35 cellular contexts compared by ENCODE assay signal in genomic region chr20:5413394-5413793, GRCh38.
A peak's percentile ranks its signal among the peaks of the same experiment; 100 is the strongest.
DNase-seq lines count a peak whose midpoint lies in the region; ATAC-seq, FAIRE-seq and TF ChIP-seq lines count a peak whose summit lies in the region.
"Had no signal": no experiment of that assay in that cellular context is flagged by ENCODE, and none has a peak within 500 bp of the region (broad histone marks: within the 10 kb centered on the region; RNA-seq: fewer than 3 reads in every experiment).

No MANE protein-coding gene starts in this region.

- intact Hi-C loops in K562 (cut with micrococcal nuclease): no loop called here
- intact Hi-C loops in esophagus muscularis mucosa (cut with DNase I): no loop called here
- intact Hi-C loops in natural killer cell (cut with micrococcal nuclease): no loop called here
- intact Hi-C loops in PC-3 (cut with micrococcal nuclease): no loop called here

- WGBS in K562 (ENCODE audit: insufficient coverage, low coverage, missing lambda C conversion rate): 0% methylated on average over 3 of the region's 3 CpGs
- 97% methylated on average over 3 of the region's 3 CpGs for WGBS in esophagus muscularis mucosa

- no peak overlapping the region for H3K4me3 Mint-ChIP-seq in natural killer cell
- H3K4me3 Mint-ChIP-seq: B cell; CD14-positive monocyte; CD4-positive, alpha-beta memory T cell; CD4-positive, alpha-beta T cell; CD4-positive, CD25-positive, alpha-beta regulatory T cell; CD8-positive, alpha-beta memory T cell; CD8-positive, alpha-beta T cell had no signal

- H3K79me2 ChIP-seq in K562 (ENCODE audit: control insufficient read depth, insufficient read depth, low read length) (no peaks in the 10 kb centered on the region), PC-3 (ENCODE audit: low read length) (no peaks in the 10 kb centered on the region)

- H3K4me2 ChIP-seq in K562 (ENCODE audit: insufficient read depth, low read length) (no peak overlapping the region), PC-3 (ENCODE audit: low read length) (no peak overlapping the region)
- H3K4me2 ChIP-seq: A549; BLaER1; BLaER1 treated with 17β-estradiol and CSF1 and Interleukin-3, amounts not matched to agents 10 nM and 100 nM had no signal

- in situ Hi-C loops in K562 (cut with MboI): no loop called here

- BruUV-seq in K562 (replicated peaks; lab: Mats Ljungman, UMichigan): no TSS peak
- BruUV-seq in PC-3 (replicated peaks; lab: Mats Ljungman, UMichigan): no TSS peak

- no peaks in the 10 kb centered on the region for H3K9me3 Mint-ChIP-seq in natural killer cell
- H3K9me3 Mint-ChIP-seq: CD4-positive, alpha-beta T cell; CD8-positive, alpha-beta T cell had no signal

- no peak overlapping the region for H3K27ac Mint-ChIP-seq in natural killer cell
- H3K27ac Mint-ChIP-seq: B cell; CD14-positive monocyte; CD4-positive, alpha-beta memory T cell; CD4-positive, alpha-beta T cell; CD4-positive, CD25-positive, alpha-beta regulatory T cell; CD8-positive, alpha-beta memory T cell; CD8-positive, alpha-beta T cell had no signal

- H2AFZ ChIP-seq in K562 (ENCODE audit: low read depth, low read length) (no peak overlapping the region), PC-3 (ENCODE audit: low read length) (no peak overlapping the region)

- no peaks in the 10 kb centered on the region for H3K9me2 ChIP-seq in PC-3 (replicated peaks; ENCODE audit: low read length)

- no peaks in the 10 kb centered on the region for H3F3A ChIP-seq in PC-3 (ENCODE audit: low read length, unreplicated experiment)

- peaks cover 5 to 14% of the 10 kb centered on the region in 2 donors for H3K27me3 Mint-ChIP-seq in natural killer cell (ENCODE audit: low read depth in 2 of 2)

- TF ChIP-seq RAD21 in K562 (CRISPR knock-in tag; conservative IDR thresholded peaks at IDR 0.05 in 1 of 2, IDR thresholded peaks at IDR 0.05 in 1 of 2): no peak

- H3K27me3 ChIP-seq in K562 (ENCODE audit: control insufficient read depth in 2 of 2, insufficient read depth in 2 of 2, low read length in 2 of 2) (no peaks in the 10 kb centered on the region), esophagus muscularis mucosa (peaks cover 0 to 3% (median 0%) of the 10 kb centered on the region in 4 donors), PC-3 (ENCODE audit: low read length) (peaks cover 88% of the 10 kb centered on the region)
- H3K27me3 ChIP-seq: BLaER1; BLaER1 treated with 17β-estradiol and CSF1 and Interleukin-3, amounts not matched to agents 10 nM and 100 nM had no signal

- POLR2A ChIA-PET in HEK293 (lab: Yijun Ruan, JAX) (no interaction called here), K562 (lab: Yijun Ruan, JAX) (no interaction called here), PC-3 (lab: Charles Lee; ENCODE audit: unreplicated experiment) (no interaction called here)

- H3K9me3 ChIP-seq in HEK293 (ENCODE audit: control insufficient read depth, insufficient read depth, low read depth, low read length): no peaks in the 10 kb centered on the region
- H3K9me3 ChIP-seq in K562 (replicated peaks; ENCODE audit: control insufficient read depth, insufficient read depth, low read depth, low read length): no peaks in the 10 kb centered on the region
- H3K9me3 ChIP-seq in esophagus muscularis mucosa: no peaks in the 10 kb centered on the region
- no peaks in the 10 kb centered on the region for H3K9me3 ChIP-seq in PC-3 (ENCODE audit: low read length)
- H3K9me3 ChIP-seq: BE2C, BLaER1, Caco-2 had no signal

- CTCF ChIA-PET in HEK293 (lab: Yijun Ruan, JAX) (interaction anchor here (0.6 to 2.0 kb wide), 2 partner anchors 11 to 20 kb away, joined by 3 to 6 read pairs; no protein-coding TSS in a partner anchor), K562 (lab: Yijun Ruan, JAX; ENCODE audit: low intra/inter-chr PET ratio) (no interaction called here), PC-3 (lab: Charles Lee) (no interaction called here)

- TF ChIP-seq POLR2A in K562 (conservative IDR thresholded peaks at IDR 0.05) (no peak), esophagus muscularis mucosa (IDR thresholded peaks at IDR 0.05; ENCODE audit: low read depth) (no peak)

- H3K36me3 ChIP-seq in HEK293 (ENCODE audit: control insufficient read depth in 2 of 2, insufficient read depth in 1 of 2, low read length in 2 of 2) (no peaks in the 10 kb centered on the region), K562 (ENCODE audit: control insufficient read depth, insufficient read depth, low read length) (no peaks in the 10 kb centered on the region), esophagus muscularis mucosa (no peaks in the 10 kb centered on the region), PC-3 (ENCODE audit: low read depth, low read length) (no peaks in the 10 kb centered on the region)
- H3K36me3 ChIP-seq: BE2C; BLaER1; BLaER1 treated with 17β-estradiol and CSF1 and Interleukin-3, amounts not matched to agents 10 nM and 100 nM had no signal

- TF ChIP-seq CTCF in HEK293 (tag by site-specific recombination; IDR thresholded peaks at IDR 0.05): no peak
- no peak for TF ChIP-seq CTCF in K562 (IDR thresholded peaks at IDR 0.05 in 2 of 3, conservative IDR thresholded peaks at IDR 0.05 in 1 of 3; ENCODE audit: insufficient read depth in 2 of 3, low read depth in 1 of 3, low read length in 3 of 3)
- no peak for TF ChIP-seq CTCF in esophagus muscularis mucosa (IDR thresholded peaks at IDR 0.05)
- no peak for TF ChIP-seq CTCF in natural killer cell (IDR thresholded peaks at IDR 0.05)
- TF ChIP-seq CTCF in PC-3 (conservative IDR thresholded peaks at IDR 0.05; ENCODE audit: low read depth, low read length): no peak

- H3K4me1 Mint-ChIP-seq in natural killer cell: no peaks in the 10 kb centered on the region
- H3K4me1 Mint-ChIP-seq: B cell; CD14-positive monocyte; CD4-positive, alpha-beta memory T cell; CD4-positive, CD25-positive, alpha-beta regulatory T cell; CD8-positive, alpha-beta memory T cell had no signal

- no peak for ATAC-seq in K562
- ATAC-seq in natural killer cell: no peak
- ATAC-seq in PC-3: no peak
- ATAC-seq: A549; CD8-positive, alpha-beta T cell had no signal

- FAIRE-seq in K562 (lab: Jason Lieb, UNC): no peak
- FAIRE-seq: A204.1, A549, D721Med had no signal

- DNase-seq in K562 (ENCODE audit: extremely low read depth in 1 of 4, low spot score in 3 of 4): no peak
- peak; percentile 31 for DNase-seq in esophagus muscularis mucosa (ENCODE audit: extremely low spot score)
- no peak for DNase-seq in natural killer cell
- no peak for DNase-seq in PC-3
- DNase-seq in stimulated activated CD4-positive, alpha-beta T cell treated with anti-CD3 and anti-CD28 coated beads, Interleukin-4, amount 100 ng/mL, for 1 hour: no peak
- DNase-seq: 8988T; ACHN; AML-193; BE2C; C1 segment of cervical spinal cord; Caco-2; Calu3; CD4-positive, alpha-beta memory T cell; CD4-positive, alpha-beta T cell; CD4-positive, CD25-positive, alpha-beta regulatory T cell; CD8-positive, alpha-beta memory T cell; CD8-positive, alpha-beta T cell; COR-L47; DMS 273 treated with DMSO at 0.1 percent for 48 hours; DMS153; DMS53; DMS79; DMS79 treated with DMSO at 0.1 percent for 48 hours; DND-41; EL had no signal

- no peak overlapping the region for H3K9ac ChIP-seq in K562 (ENCODE audit: insufficient read depth in 1 of 2, low read depth in 2 of 2, low read length in 2 of 2)
- H3K9ac ChIP-seq in PC-3 (ENCODE audit: low read length): no peak overlapping the region
- H3K9ac ChIP-seq: BLaER1; BLaER1 treated with 17β-estradiol and CSF1 and Interleukin-3, amounts not matched to agents 10 nM and 100 nM had no signal

- H3K4me1 ChIP-seq in HEK293 (ENCODE audit: control insufficient read depth, insufficient read depth, low read length) (no peaks in the 10 kb centered on the region), K562 (replicated peaks in 1 of 2; ENCODE audit: control insufficient read depth in 2 of 2, insufficient read depth in 2 of 2, low read length in 2 of 2) (no peaks in the 10 kb centered on the region), esophagus muscularis mucosa (no peaks in the 10 kb centered on the region), PC-3 (ENCODE audit: insufficient read depth, low read length) (no peaks in the 10 kb centered on the region)
- H3K4me1 ChIP-seq: A549, BE2C, BLaER1, Caco-2 had no signal

- no peak overlapping the region for H3K27ac ChIP-seq in HEK293 (ENCODE audit: extremely low read depth, low read depth, low read length)
- H3K27ac ChIP-seq in K562 (ENCODE audit: extremely low read depth, low read depth, low read length): no peak overlapping the region
- H3K27ac ChIP-seq in esophagus muscularis mucosa (replicated peaks in 1 of 4): no peak overlapping the region
- H3K27ac ChIP-seq in PC-3 (ENCODE audit: low read length): no peak overlapping the region
- H3K27ac ChIP-seq: 22Rv1; A549; BLaER1; BLaER1 treated with 17β-estradiol and CSF1 and Interleukin-3, amounts not matched to agents 10 nM and 100 nM; C4-2B had no signal

- H3K36me3 Mint-ChIP-seq in natural killer cell: no peaks in the 10 kb centered on the region
- H3K36me3 Mint-ChIP-seq: CD14-positive monocyte; CD4-positive, alpha-beta memory T cell; CD4-positive, CD25-positive, alpha-beta regulatory T cell; CD8-positive, alpha-beta T cell had no signal

- TF ChIP-seq EP300 in K562 (IDR thresholded peaks at IDR 0.05; ENCODE audit: low read length) (no peak), esophagus muscularis mucosa (IDR thresholded peaks at IDR 0.05) (no peak)

- H4K20me1 ChIP-seq in K562 (replicated peaks; ENCODE audit: control insufficient read depth, insufficient read depth, low read length) (no peaks in the 10 kb centered on the region), PC-3 (ENCODE audit: low read length) (no peaks in the 10 kb centered on the region)
- H4K20me1 ChIP-seq: BLaER1; BLaER1 treated with 17β-estradiol and CSF1 and Interleukin-3, amounts not matched to agents 10 nM and 100 nM had no signal

- H3K4me3 ChIP-seq in HEK293 (ENCODE audit: low read depth, low read length): no peak overlapping the region
- no peak overlapping the region for H3K4me3 ChIP-seq in K562
- no peak overlapping the region for H3K4me3 ChIP-seq in esophagus muscularis mucosa
- H3K4me3 ChIP-seq in PC-3 (ENCODE audit: low read length): no peak overlapping the region
- H3K4me3 ChIP-seq: A549; BLaER1; BLaER1 treated with 17β-estradiol and CSF1 and Interleukin-3, amounts not matched to agents 10 nM and 100 nM had no signal

- no peaks in the 10 kb centered on the region for H3K9me1 ChIP-seq in K562 (ENCODE audit: control insufficient read depth, insufficient read depth, low read length)

TF ChIP-seq in HEK293, 187 proteins besides CTCF, POLR2A, EP300 and RAD21 (continues in another document):
- no peak for TF ChIP-seq ZNF2 (tag by site-specific recombination; IDR thresholded peaks at IDR 0.05)
- TF ChIP-seq ZFP3 (tag by site-specific recombination; IDR thresholded peaks at IDR 0.05; ENCODE audit: low read depth): no peak
- no peak for TF ChIP-seq ZNF248 (tag by site-specific recombination; IDR thresholded peaks at IDR 0.05)
- peak; percentile 82 for TF ChIP-seq ZNF10 (tag by site-specific recombination; IDR thresholded peaks at IDR 0.05)

TF ChIP-seq in K562, 482 proteins besides CTCF, POLR2A, EP300 and RAD21:
- no peak for TF ChIP-seq SIN3A (IDR thresholded peaks at IDR 0.05; ENCODE audit: borderline replicate concordance in 2 of 2, control insufficient read depth in 1 of 2, low read depth in 2 of 2, low read length in 2 of 2)
- peak; percentile 88 for TF ChIP-seq ZNF134 (CRISPR knock-in tag; conservative IDR thresholded peaks at IDR 0.05)
